In genomic region chr5:5335708-5336211, GRCh38 we compare ENCODE assay signal across 14 cellular contexts.
A peak's percentile ranks its signal among the peaks of the same experiment; 100 is the strongest.
DNase-seq lines count a peak whose midpoint lies in the region; ATAC-seq and TF ChIP-seq lines count a peak whose summit lies in the region.
"Had no signal": no experiment of that assay in that cellular context is flagged by ENCODE, and none has a peak within 500 bp of the region (broad histone marks: within the 10 kb centered on the region; RNA-seq: fewer than 3 reads in every experiment).

No MANE protein-coding gene starts in this region.

- no TSS peak for BruUV-seq in MCF 10A (replicated peaks; lab: Mats Ljungman, UMichigan)

- H3K9me3 Mint-ChIP-seq in MCF 10A (ENCODE audit: unreplicated experiment): no peaks in the 10 kb centered on the region

- no peaks in the 10 kb centered on the region for H3K36me3 ChIP-seq in breast epithelium
- H3K36me3 ChIP-seq in body of pancreas (replicated peaks in 1 of 2; ENCODE audit: insufficient read depth in 1 of 2, low read depth in 2 of 2): no peaks in the 10 kb centered on the region

- H3K27me3 ChIP-seq in breast epithelium (no peaks in the 10 kb centered on the region), body of pancreas (no peaks in the 10 kb centered on the region)

- DNase-seq in MCF 10A (ENCODE audit: unreplicated experiment): peak; percentile 15
- no peak for DNase-seq in breast epithelium (ENCODE audit: low spot score in 2 of 2)
- no peak for DNase-seq in body of pancreas
- peak; percentile 95 for DNase-seq in kidney tubule cell (ENCODE audit: low spot score)
- DNase-seq in NCI-H345 treated with DMSO at 0.1 percent for 48 hours (lab: John Stamatoyannopoulos, UW; ENCODE audit: unreplicated experiment): no peak
- DNase-seq in activated CD8-positive, alpha-beta memory T cell treated with anti-CD3 and anti-CD28 coated beads, Interleukin-2, amount 50 U/mL, for 48 hours: no peak
- no peak for DNase-seq in ureter (ENCODE audit: low spot score)
- DNase-seq: activated T-cell treated with anti-CD3 and anti-CD28 coated beads, Interleukin-2, amount 50 U/mL, for 1 hour; HCEC 1CT; hippocampal formation; naive B cell; stimulated activated naive CD4-positive, alpha-beta T cell treated with Interleukin-2 at 50 U/mL for 16 hours had no signal

- no peak for TF ChIP-seq CTCF in MCF 10A (IDR thresholded peaks at IDR 0.05; ENCODE audit: unreplicated experiment)
- no peak for TF ChIP-seq CTCF in breast epithelium (IDR thresholded peaks at IDR 0.05)
- TF ChIP-seq CTCF in body of pancreas (IDR thresholded peaks at IDR 0.05): no peak

- no peaks in the 10 kb centered on the region for H3K27me3 Mint-ChIP-seq in MCF 10A (ENCODE audit: insufficient read depth, unreplicated experiment)
- H3K27me3 Mint-ChIP-seq: naive B cell had no signal

- no peaks in the 10 kb centered on the region for H3K9me3 ChIP-seq in breast epithelium
- no peaks in the 10 kb centered on the region for H3K9me3 ChIP-seq in body of pancreas

- no peak overlapping the region for H3K27ac Mint-ChIP-seq in MCF 10A (ENCODE audit: low read depth, unreplicated experiment)

- H3K4me1 ChIP-seq in breast epithelium (no peaks in the 10 kb centered on the region), body of pancreas (peaks cover 7% of the 10 kb centered on the region)

- no peak overlapping the region for H3K4me3 ChIP-seq in breast epithelium
- no peak overlapping the region for H3K4me3 ChIP-seq in body of pancreas
- H3K4me3 ChIP-seq: coronary artery had no signal

- TF ChIP-seq POLR2A in breast epithelium (IDR thresholded peaks at IDR 0.05): no peak
- TF ChIP-seq POLR2A in body of pancreas (IDR thresholded peaks at IDR 0.05): no peak

- H3K4me1 Mint-ChIP-seq in MCF 10A (ENCODE audit: insufficient read depth, unreplicated experiment): peaks cover 33% of the 10 kb centered on the region
- H3K4me1 Mint-ChIP-seq: naive B cell had no signal

- no peak overlapping the region for H3K27ac ChIP-seq in breast epithelium
- no peak overlapping the region for H3K27ac ChIP-seq in body of pancreas
- H3K27ac ChIP-seq: coronary artery had no signal

- ATAC-seq in body of pancreas: peak; percentile 51
- no peak for ATAC-seq in HG03342 (IDR thresholded peaks at IDR 0.05; ENCODE audit: unreplicated experiment)

- H3K4me3 Mint-ChIP-seq in MCF 10A (ENCODE audit: unreplicated experiment): no peak overlapping the region
- H3K4me3 Mint-ChIP-seq: naive B cell had no signal

- WGBS in body of pancreas, 2 donors: 32 to 35% methylated on average over 4 of the region's 4 CpGs

- no peaks in the 10 kb centered on the region for H3K36me3 Mint-ChIP-seq in MCF 10A (ENCODE audit: insufficient read depth, unreplicated experiment)
- H3K36me3 Mint-ChIP-seq: naive B cell had no signal

- POLR2A ChIA-PET in MCF 10A (lab: Yijun Ruan, JAX): no interaction called here

- intact Hi-C loops in MCF 10A (cut with micrococcal nuclease) (no loop called here), breast epithelium (cut with DNase I; ENCODE audit: low total_unique reads) (no loop called here), body of pancreas (cut with DNase I) (no loop called here)

- CTCF ChIA-PET in MCF 10A (lab: Yijun Ruan, JAX): no interaction called here

Comparison
In these comparisons a context has a peak if more than half of its experiments do, and no peak if none do; other contexts are left out.
1. DNase-seq: peak in MCF 10A (single experiment) and kidney tubule cell (single experiment); none in breast epithelium (0 of 2), body of pancreas (0 of 4), NCI-H345 treated with DMSO at 0.1 percent for 48 hours (single experiment), activated CD8-positive, alpha-beta memory T cell treated with anti-CD3 and anti-CD28 coated beads, Interleukin-2, amount 50 U/mL, for 48 hours (single experiment) and ureter (single experiment).